Comparison of ENCODE assay signal across 20 cellular contexts in the genomic region with DNA sequence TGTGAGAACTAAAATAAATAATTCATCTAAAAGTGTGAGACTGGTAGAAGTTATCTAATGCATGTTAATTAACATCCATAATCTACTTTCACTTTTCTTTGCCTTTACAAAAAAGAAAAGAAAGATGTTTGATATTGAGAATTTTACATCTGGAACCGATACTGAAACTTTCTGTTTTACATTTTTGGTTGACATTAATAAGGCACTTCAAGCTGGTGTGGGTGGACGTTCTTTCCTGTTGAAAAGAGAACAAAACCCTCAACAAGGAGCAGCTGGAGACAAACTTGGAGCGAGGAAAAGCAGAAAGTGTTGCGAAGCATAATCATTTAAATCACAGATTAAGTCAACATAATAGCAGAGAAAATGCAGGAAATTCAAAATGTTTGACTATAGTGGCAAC.
DNase-seq lines count a peak whose midpoint lies in the region; ATAC-seq, FAIRE-seq and TF ChIP-seq lines count a peak whose summit lies in the region.
"Had no signal": no experiment of that assay in that cellular context is flagged by ENCODE, and none has a peak within 500 bp of the region (broad histone marks: within the 10 kb centered on the region; RNA-seq: fewer than 3 reads in every experiment).

No MANE protein-coding gene starts in this region.

- H3K4me3 ChIP-seq in neuronal stem cell (ENCODE audit: low read length in 2 of 2) (no peak overlapping the region), HepG2 (replicated peaks in 1 of 3; ENCODE audit: insufficient read depth in 1 of 3, low read depth in 2 of 3, low read length in 3 of 3) (no peak overlapping the region)
- H3K4me3 ChIP-seq: stomach had no signal

- H3K18ac ChIP-seq in neuronal stem cell (ENCODE audit: low read length) = no peak overlapping the region

- peak overlapping the region; percentile 70 for H2AFZ ChIP-seq in neuronal stem cell (ENCODE audit: low read length)
- H2AFZ ChIP-seq in HepG2 (ENCODE audit: low read length) = no peak overlapping the region

- no peak overlapping the region for H2AK5ac ChIP-seq in neuronal stem cell (ENCODE audit: low read depth, low read length)

- H3K27ac Mint-ChIP-seq in WTC11 = peak overlapping the region; percentile 46
- H3K27ac Mint-ChIP-seq: activated CD4-positive, alpha-beta T cell treated with anti-CD3 and anti-CD28 coated beads, Interleukin-2, amount 10 ng/mL, durations not matched to agents 24 days and 14 days; activated T-cell treated with anti-CD3 and anti-CD28 coated beads, Interleukin-2, amount 50 U/mL, for 24 hours; CD4-positive, CD25-positive, alpha-beta regulatory T cell; T-helper 2 cell treated with Interferon-gamma antibody and Interleukin-4, amounts not matched to agents 5 μg/mL and 100 μg/mL, for 36 hours had no signal

- H2BK15ac ChIP-seq in neuronal stem cell (ENCODE audit: low read length) = no peak overlapping the region

- TF ChIP-seq EP300 in HepG2 (IDR thresholded peaks at IDR 0.05; ENCODE audit: low read depth in 2 of 2, low read length in 2 of 2) (no peak), HepG2 (CRISPR knock-in tag; IDR thresholded peaks at IDR 0.05; ENCODE audit: borderline replicate concordance) (no peak)

- H2BK5ac ChIP-seq in neuronal stem cell (ENCODE audit: low read length) = no peak overlapping the region

- no peaks in the 10 kb centered on the region for H3K79me1 ChIP-seq in neuronal stem cell (ENCODE audit: low read depth, low read length)

- H2BK120ac ChIP-seq in neuronal stem cell (ENCODE audit: low read depth, low read length) = no peak overlapping the region

- H4K91ac ChIP-seq in neuronal stem cell (ENCODE audit: low read depth, low read length, poor library complexity) = no peak overlapping the region

- no peak overlapping the region for H3K14ac ChIP-seq in neuronal stem cell (ENCODE audit: low read length)

- BruUV-seq in HepG2 (replicated peaks; lab: Mats Ljungman, UMichigan) = no TSS peak

- no peak overlapping the region for H3K9ac ChIP-seq in neuronal stem cell (ENCODE audit: low read depth, low read length, poor library complexity)
- no peak overlapping the region for H3K9ac ChIP-seq in HepG2 (ENCODE audit: insufficient read depth, low read depth, low read length)

- H3K27me3 ChIP-seq in neuronal stem cell (ENCODE audit: control insufficient read depth in 3 of 3, insufficient read depth in 3 of 3, low read depth in 1 of 3, low read length in 3 of 3) = no peaks in the 10 kb centered on the region
- H3K27me3 ChIP-seq in HepG2 (ENCODE audit: control insufficient read depth in 1 of 2, insufficient read depth in 2 of 2, low read length in 2 of 2) = no peaks in the 10 kb centered on the region
- H3K27me3 ChIP-seq: neutrophil, stomach had no signal

- peaks cover 0 to 5% of the 10 kb centered on the region in 2 donors for H3K4me1 ChIP-seq in neuronal stem cell (ENCODE audit: control insufficient read depth in 2 of 2, insufficient read depth in 1 of 2, low read depth in 1 of 2, low read length in 2 of 2)
- H3K4me1 ChIP-seq in HepG2 (ENCODE audit: insufficient read depth, low read length) = no peaks in the 10 kb centered on the region
- H3K4me1 ChIP-seq: stomach had no signal

- peaks cover 21% of the 10 kb centered on the region for H3K4me1 Mint-ChIP-seq in WTC11
- H3K4me1 Mint-ChIP-seq: activated CD4-positive, alpha-beta T cell treated with anti-CD3 and anti-CD28 coated beads, Interleukin-2, amount 10 ng/mL, durations not matched to agents 24 days and 14 days; CD4-positive, CD25-positive, alpha-beta regulatory T cell had no signal

- intact Hi-C loops in HepG2 (cut with micrococcal nuclease; ENCODE audit: unreplicated experiment) = no loop called here

- ATAC-seq in GM19468 (IDR thresholded peaks at IDR 0.05; ENCODE audit: extremely low read depth, unreplicated experiment) (peak; percentile 58), HG03025 (IDR thresholded peaks at IDR 0.05; ENCODE audit: low FRiP score, unreplicated experiment) (peak; percentile 85), WTC11 (no peak), HepG2 (no peak)

- no peak overlapping the region for H2BK12ac ChIP-seq in neuronal stem cell (ENCODE audit: low read length)

- no peak overlapping the region for H3K4me2 ChIP-seq in neuronal stem cell (ENCODE audit: insufficient read depth, low read length, poor library complexity, severe bottlenecking)
- no peak overlapping the region for H3K4me2 ChIP-seq in HepG2 (ENCODE audit: low read depth, low read length)

- no peaks in the 10 kb centered on the region for H3K9me3 ChIP-seq in neuronal stem cell (replicated peaks in 1 of 2; ENCODE audit: control insufficient read depth in 2 of 2, insufficient read depth in 1 of 2, low read depth in 1 of 2, low read length in 2 of 2)
- H3K9me3 ChIP-seq in HepG2 (ENCODE audit: low read length) = no peaks in the 10 kb centered on the region
- H3K9me3 ChIP-seq: neutrophil had no signal

- no peak overlapping the region for H3K4ac ChIP-seq in neuronal stem cell (ENCODE audit: low read length)

- no peak for TF ChIP-seq RAD21 in HepG2 (CRISPR knock-in tag; IDR thresholded peaks at IDR 0.05)

- H4K8ac ChIP-seq in neuronal stem cell (ENCODE audit: low read depth, low read length) = no peak overlapping the region

- POLR2A ChIA-PET in WTC11 (lab: Charles Lee) (no interaction called here), HepG2 (lab: Yijun Ruan, JAX) (no interaction called here)

- TF ChIP-seq CTCF in WTC11 (IDR thresholded peaks at IDR 0.05) = no peak
- TF ChIP-seq CTCF in HepG2 (CRISPR knock-in tag; IDR thresholded peaks at IDR 0.05) = no peak

- H3K27ac ChIP-seq in neuronal stem cell (replicated peaks; ENCODE audit: low read length) = no peak overlapping the region
- no peak overlapping the region for H3K27ac ChIP-seq in HepG2 (ENCODE audit: extremely low read length, insufficient read depth, low read length)
- H3K27ac ChIP-seq: HL-60, neutrophil, RWPE1, stomach had no signal

- DNase-seq in WTC11 (ENCODE audit: low spot score) = no peak
- DNase-seq in neuronal stem cell (ENCODE audit: low spot score) = no peak
- DNase-seq in HepG2 (ENCODE audit: low spot score) = no peak
- DNase-seq in ACHN = no peak
- DNase-seq in UCSD-AML1 (lab: John Stamatoyannopoulos, UW; ENCODE audit: unreplicated experiment) = no peak
- DNase-seq in DMS 273 (lab: John Stamatoyannopoulos, UW; ENCODE audit: unreplicated experiment) = no peak
- DNase-seq: activated CD4-positive, alpha-beta T cell treated with anti-CD3 and anti-CD28 coated beads, Interleukin-2, amount 10 ng/mL, durations not matched to agents 24 days and 14 days; activated T-cell treated with anti-CD3 and anti-CD28 coated beads, Interleukin-2, amount 50 U/mL, for 24 hours; CD4-positive, CD25-positive, alpha-beta regulatory T cell; dermis blood vessel endothelial cell; mesenchymal stem cell; NCI-H1930; NCI-H748 treated with DMSO at 0.1 percent for 48 hours; stomach had no signal

- H3K36me3 ChIP-seq in neuronal stem cell (replicated peaks in 1 of 2; ENCODE audit: control insufficient read depth in 2 of 2, insufficient read depth in 2 of 2, low read length in 2 of 2) (no peaks in the 10 kb centered on the region), HepG2 (replicated peaks in 1 of 2; ENCODE audit: control insufficient read depth in 1 of 2, insufficient read depth in 2 of 2, low read length in 2 of 2) (no peaks in the 10 kb centered on the region)
- H3K36me3 ChIP-seq: neutrophil, stomach had no signal

- H3K23ac ChIP-seq in neuronal stem cell (ENCODE audit: low read depth, low read length, poor library complexity) = no peak overlapping the region

- no peak for TF ChIP-seq POLR2A in HepG2 (IDR thresholded peaks at IDR 0.05; ENCODE audit: insufficient read depth in 1 of 2, low read depth in 2 of 2, low read length in 2 of 2)

- peaks cover 19% of the 10 kb centered on the region for H3K36me3 Mint-ChIP-seq in WTC11
- H3K36me3 Mint-ChIP-seq: CD4-positive, CD25-positive, alpha-beta regulatory T cell had no signal

- H3K4me3 Mint-ChIP-seq in WTC11 = no peak overlapping the region
- H3K4me3 Mint-ChIP-seq: activated CD4-positive, alpha-beta T cell treated with anti-CD3 and anti-CD28 coated beads, Interleukin-2, amount 10 ng/mL, durations not matched to agents 24 days and 14 days; activated T-cell treated with anti-CD3 and anti-CD28 coated beads, Interleukin-2, amount 50 U/mL, for 24 hours; T-helper 2 cell treated with Interferon-gamma antibody and Interleukin-4, amounts not matched to agents 5 μg/mL and 100 μg/mL, for 36 hours had no signal

- no peaks in the 10 kb centered on the region for H3K79me2 ChIP-seq in HepG2 (ENCODE audit: insufficient read depth, low read length)

- H4K20me1 ChIP-seq in HepG2 (ENCODE audit: insufficient read depth, low read length) = no peaks in the 10 kb centered on the region

- WGBS in neuronal stem cell (ENCODE audit: extremely low coverage in 2 of 2, insufficient read length in 2 of 2, insufficient replicate concordance in 1 of 2), 2 donors = no CpG with 5 or more reads among the region's 4 CpGs
- 3% methylated on average over 4 of the region's 4 CpGs for WGBS in HepG2 (ENCODE audit: low lambda C conversion rate)

- no peaks in the 10 kb centered on the region for H3K27me3 Mint-ChIP-seq in WTC11 (ENCODE audit: low read depth)
- H3K27me3 Mint-ChIP-seq: activated CD4-positive, alpha-beta T cell treated with anti-CD3 and anti-CD28 coated beads, Interleukin-2, amount 10 ng/mL, durations not matched to agents 24 days and 14 days; activated T-cell treated with anti-CD3 and anti-CD28 coated beads, Interleukin-2, amount 50 U/mL, for 24 hours; CD4-positive, CD25-positive, alpha-beta regulatory T cell had no signal

- CTCF ChIA-PET in WTC11 (lab: Charles Lee) (no interaction called here), HepG2 (lab: Yijun Ruan, JAX; ENCODE audit: low intra/inter-chr PET ratio, low total read pairs) (no interaction called here)

- in situ Hi-C loops in HepG2 (cut with HindIII; ENCODE audit: extremely low pct_ligation_motif_present, low pct_unique_long_range_greater_than_20kb) (no loop called here), ACHN (cut with HindIII; ENCODE audit: low pct_ligation_motif_present, low pct_unique_long_range_greater_than_20kb, low sequenced_read_pairs) (no loop called here)

- peaks cover 16% of the 10 kb centered on the region for H3K9me3 Mint-ChIP-seq in WTC11
- H3K9me3 Mint-ChIP-seq: activated CD4-positive, alpha-beta T cell treated with anti-CD3 and anti-CD28 coated beads, Interleukin-2, amount 10 ng/mL, durations not matched to agents 24 days and 14 days had no signal

- no peak for FAIRE-seq in HepG2 (lab: Jason Lieb, UNC)

TF ChIP-seq in WTC11, 78 proteins besides CTCF, POLR2A, EP300 and RAD21 (continues in another document):
- TF ChIP-seq CREB1 (CRISPR knock-in tag; IDR thresholded peaks at IDR 0.05) (no peak), GTF2I (CRISPR knock-in tag; conservative IDR thresholded peaks at IDR 0.05) (no peak)

TF ChIP-seq in HepG2, 621 proteins besides CTCF, POLR2A, EP300 and RAD21 (continues in another document):
- TF ChIP-seq SMARCE1 (IDR thresholded peaks at IDR 0.05; ENCODE audit: borderline replicate concordance) (no peak), ARNT2 (CRISPR knock-in tag; IDR thresholded peaks at IDR 0.05; ENCODE audit: low read depth) (no peak), NFRKB (IDR thresholded peaks at IDR 0.05) (no peak), ZNF816 (CRISPR knock-in tag; IDR thresholded peaks at IDR 0.05; ENCODE audit: borderline replicate concordance) (no peak), ZNF558 (CRISPR knock-in tag; IDR thresholded peaks at IDR 0.05; ENCODE audit: borderline replicate concordance) (no peak), RBM22 (optimal IDR thresholded peaks at IDR 0.05; ENCODE audit: low read length) (no peak)

Comparison
In these comparisons a context has a peak if more than half of its experiments do, and no peak if none do; other contexts are left out.
1. ATAC-seq: peak in GM19468 (single experiment) and HG03025 (single experiment); none in WTC11 (single experiment) and HepG2 (single experiment).